Comparison of ENCODE assay signal across 14 cellular contexts in the genomic region with DNA sequence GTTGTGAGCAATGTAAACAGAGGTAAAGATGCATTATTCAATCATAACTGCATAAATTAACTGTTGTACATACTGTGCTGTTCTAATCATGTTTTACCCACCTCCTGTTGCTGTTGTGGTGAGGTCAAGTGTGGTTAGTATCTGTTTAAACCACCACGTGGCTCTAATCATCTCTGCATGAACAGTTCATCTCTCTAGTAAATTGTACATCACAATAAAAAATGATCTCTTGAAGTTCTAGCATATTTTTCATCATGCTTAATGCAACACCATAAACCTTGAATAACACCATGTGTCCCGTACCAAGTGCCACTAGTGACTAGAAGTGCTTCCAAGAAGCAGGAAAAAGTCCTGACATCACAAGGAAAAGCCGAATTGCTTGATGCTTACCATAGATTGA.
"Had no signal": no experiment of that assay in that cellular context is flagged by ENCODE, and none has a peak within 500 bp of the region (broad histone marks: within the 10 kb centered on the region; RNA-seq: fewer than 3 reads in every experiment).

No MANE protein-coding gene starts in this region.

- H3K4me1 ChIP-seq: ascending aorta, thyroid gland had no signal

- H3K27ac ChIP-seq: ascending aorta, thyroid gland had no signal

- DNase-seq: activated CD4-positive, alpha-beta T cell treated with anti-CD3 and anti-CD28 coated beads, Interleukin-2, amount 50 U/mL, for 1 hour; activated CD8-positive, alpha-beta memory T cell treated with anti-CD3 and anti-CD28 coated beads for 24 hours; activated effector memory CD4-positive, alpha-beta T cell treated with anti-CD3 and anti-CD28 coated beads, Interleukin-2, amount 50 U/mL, for 16 hours; activated naive CD4-positive, alpha-beta T cell treated with anti-CD3 and anti-CD28 coated beads, Interleukin-2, amount 50 U/mL, for 16 hours; activated T-cell treated with anti-CD3 and anti-CD28 coated beads, Interleukin-2, amount 50 U/mL, for 72 hours; effector CD4-positive, alpha-beta T cell; immature natural killer cell; left ventricle myocardium superior; occipital lobe; posterior cingulate gyrus; stimulated activated CD8-positive, alpha-beta memory T cell treated with anti-CD3 and anti-CD28 coated beads, Interleukin-4, amount 100 ng/mL, for 48 hours; stimulated activated naive CD4-positive, alpha-beta T cell; thyroid gland had no signal

- H3K27me3 ChIP-seq: ascending aorta, thyroid gland had no signal

- H3K4me3 ChIP-seq: ascending aorta, thyroid gland had no signal

- H3K9me3 ChIP-seq: ascending aorta, thyroid gland had no signal

- H3K36me3 ChIP-seq: ascending aorta, thyroid gland had no signal
